21 cellular contexts compared by ENCODE assay signal in the genomic region with DNA sequence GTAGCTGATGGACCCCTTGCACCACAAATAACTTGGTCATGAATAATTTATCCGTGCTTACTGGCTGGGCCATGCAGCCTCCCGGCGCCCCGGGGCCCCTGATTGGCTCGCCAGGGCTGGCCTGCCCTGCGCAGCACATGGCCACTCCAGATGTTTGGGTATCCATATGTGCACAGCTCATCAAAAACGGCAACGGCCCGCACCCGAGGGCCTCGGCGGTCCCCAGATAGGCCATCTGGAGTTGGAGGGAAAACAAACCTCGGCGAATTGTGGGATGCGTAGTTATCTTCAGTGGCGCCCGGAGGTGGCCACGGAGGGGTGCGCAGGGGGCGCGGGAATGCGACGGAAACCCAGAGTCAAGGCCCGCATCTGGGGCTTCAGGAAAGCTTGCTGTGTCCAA.
DNase-seq lines count a peak whose midpoint lies in the region; ATAC-seq and TF ChIP-seq lines count a peak whose summit lies in the region.
"Had no signal": no experiment of that assay in that cellular context is flagged by ENCODE, and none has a peak within 500 bp of the region (broad histone marks: within the 10 kb centered on the region; RNA-seq: fewer than 3 reads in every experiment).

No MANE protein-coding gene starts in this region.

- H3K9me3 ChIP-seq in left ventricle myocardium inferior (replicated peaks) (peaks cover 5% of the 10 kb centered on the region), testis (no peaks in the 10 kb centered on the region)
- H3K9me3 ChIP-seq: BE2C; BLaER1 treated with 17β-estradiol and CSF1 and Interleukin-3, amounts not matched to agents 10 nM and 100 nM had no signal

- ATAC-seq in Right ventricle myocardium inferior, result no peak
- ATAC-seq: GM12878, HCT116 had no signal

- TF ChIP-seq CTCF in left ventricle myocardium inferior (IDR thresholded peaks at IDR 0.05; ENCODE audit: borderline replicate concordance) (no peak), glutamatergic neuron (IDR thresholded peaks at IDR 0.05; ENCODE audit: partially characterized antibody, unreplicated experiment) (no peak), testis (IDR thresholded peaks at IDR 0.05) (no peak), CD14-positive monocyte (IDR thresholded peaks at IDR 0.05) (no peak)

- no peaks in the 10 kb centered on the region for H3K36me3 ChIP-seq in left ventricle myocardium inferior
- no peaks in the 10 kb centered on the region for H3K36me3 ChIP-seq in testis (ENCODE audit: low read depth, missing control alignments)
- H3K36me3 ChIP-seq: BE2C; BLaER1 treated with 17β-estradiol and CSF1 and Interleukin-3, amounts not matched to agents 10 nM and 100 nM had no signal

- H3K4me3 ChIP-seq in left ventricle myocardium inferior, result no peak overlapping the region
- H3K4me3 ChIP-seq in testis, result peak overlapping the region in 1 of 2 donors; percentile 15
- H3K4me3 ChIP-seq: BLaER1 treated with 17β-estradiol and CSF1 and Interleukin-3, amounts not matched to agents 10 nM and 100 nM; GM12878; GM23248 had no signal

- no peak overlapping the region for H3K27ac ChIP-seq in left ventricle myocardium inferior (replicated peaks)
- no peak overlapping the region for H3K27ac ChIP-seq in testis
- H3K27ac ChIP-seq: 22Rv1; BLaER1 treated with 17β-estradiol and CSF1 and Interleukin-3, amounts not matched to agents 10 nM and 100 nM; GM23248 had no signal

- H3K4me1 ChIP-seq in left ventricle myocardium inferior (peaks cover 4% of the 10 kb centered on the region), testis (no peaks in the 10 kb centered on the region)
- H3K4me1 ChIP-seq: BE2C had no signal

- H3K27ac Mint-ChIP-seq in glutamatergic neuron (ENCODE audit: unreplicated experiment) (no peak overlapping the region), CD14-positive monocyte (no peak overlapping the region)
- H3K27ac Mint-ChIP-seq: CD4-positive, alpha-beta memory T cell; H9 had no signal

- peaks cover 4% of the 10 kb centered on the region for H3K36me3 Mint-ChIP-seq in glutamatergic neuron (ENCODE audit: unreplicated experiment)
- no peaks in the 10 kb centered on the region for H3K36me3 Mint-ChIP-seq in CD14-positive monocyte
- H3K36me3 Mint-ChIP-seq: CD4-positive, alpha-beta memory T cell had no signal

- H3K4me3 Mint-ChIP-seq in glutamatergic neuron (ENCODE audit: unreplicated experiment) (peak overlapping the region; percentile 43), CD14-positive monocyte (no peak overlapping the region)
- H3K4me3 Mint-ChIP-seq: CD4-positive, alpha-beta memory T cell; H9 had no signal

- H3K27me3 Mint-ChIP-seq in glutamatergic neuron (ENCODE audit: unreplicated experiment), result peaks cover 9% of the 10 kb centered on the region
- peaks cover 0 to 2% (median 0%) of the 10 kb centered on the region in 3 donors for H3K27me3 Mint-ChIP-seq in CD14-positive monocyte (ENCODE audit: low read depth in 3 of 3)

- TF ChIP-seq POLR2A in testis (IDR thresholded peaks at IDR 0.05), result no peak

- peaks cover 13% of the 10 kb centered on the region for H3K27me3 ChIP-seq in left ventricle myocardium inferior (ENCODE audit: low read depth)
- H3K27me3 ChIP-seq in testis, result no peaks in the 10 kb centered on the region
- H3K27me3 ChIP-seq: BE2C had no signal

- H3K9me3 Mint-ChIP-seq in glutamatergic neuron (ENCODE audit: unreplicated experiment) (peaks cover 2% of the 10 kb centered on the region), CD14-positive monocyte (no peaks in the 10 kb centered on the region)
- H3K9me3 Mint-ChIP-seq: CD4-positive, alpha-beta memory T cell; H9 had no signal

- H3K4me1 Mint-ChIP-seq in glutamatergic neuron (ENCODE audit: low read depth, unreplicated experiment) (peaks cover 14% of the 10 kb centered on the region), CD14-positive monocyte (peaks cover 3% of the 10 kb centered on the region)

- intact Hi-C loops in Right ventricle myocardium inferior (cut with DNase I) (no loop called here), left ventricle myocardium inferior (cut with micrococcal nuclease) (no loop called here), testis (cut with DNase I; ENCODE audit: low total_unique reads) (no loop called here), CD14-positive monocyte (cut with micrococcal nuclease) (no loop called here)

- 75 to 81% methylated on average over 24 of the region's 24 CpGs for WGBS in testis, 2 donors

- DNase-seq in Right ventricle myocardium inferior (ENCODE audit: missing footprints) (peak; percentile 9), left ventricle myocardium inferior (no peak), NCI-H69 (lab: John Stamatoyannopoulos, UW) (peak; percentile 62), glutamatergic neuron (peak; percentile 41), testis (no peak), epidermal melanocyte (ENCODE audit: insufficient read length, low spot score) (no peak), CD14-positive monocyte (ENCODE audit: low spot score) (no peak)
- DNase-seq: ACHN; AML-193; BE2C; Calu3; CD4-positive, alpha-beta memory T cell; DMS79; EL; GDM1; GM23248; H9 had no signal

Comparison
In these comparisons a context has a peak if more than half of its experiments do, and no peak if none do; other contexts are left out.
1. DNase-seq: peak in Right ventricle myocardium inferior (single experiment), NCI-H69 (single experiment) and glutamatergic neuron (single experiment); none in left ventricle myocardium inferior (single experiment), testis (single experiment), epidermal melanocyte (single experiment) and CD14-positive monocyte (single experiment).